ENCODE assay signal across 7 cellular contexts in genomic region chr16:89453662-89454321, GRCh38. TPM values are rescaled to one million over a fixed set of nuclear protein-coding genes. Genes with fewer than 3 reads are reported as not detected.
A peak's percentile ranks its signal among the peaks of the same experiment; 100 is the strongest.
DNase-seq lines count a peak whose midpoint lies in the region; ATAC-seq, FAIRE-seq and TF ChIP-seq lines count a peak whose summit lies in the region.

No MANE protein-coding gene starts in this region.

- peaks cover 96% of the 10 kb centered on the region for H3K79me2 ChIP-seq in GM23338 (replicated peaks; ENCODE audit: insufficient read depth)

- peak overlapping the region; percentile 11; the same call in 1 of the 2 replicates for H3K27ac Mint-ChIP-seq in GM23338

- ATAC-seq in GM23338 = peak; percentile 84

- DNase-seq in GM23338 (ENCODE audit: low spot score) = no peak
- peak; percentile 32 for DNase-seq in SK-MEL-5 (ENCODE audit: low read depth, low spot score)
- peak; percentile 45 for DNase-seq in fibroblast of villous mesenchyme (ENCODE audit: low read depth)
- no peak for DNase-seq in foreskin melanocyte
- no peak for DNase-seq in D721Med (ENCODE audit: insufficient read length, low spot score)
- no peak for DNase-seq in HuH-7 (ENCODE audit: low spot score)

- peaks cover 43% of the 10 kb centered on the region for H3K4me1 Mint-ChIP-seq in GM23338

- H3K4me1 ChIP-seq in GM23338 (ENCODE audit: insufficient read depth) = peaks cover 21% of the 10 kb centered on the region
- H3K4me1 ChIP-seq in skeletal muscle tissue (ENCODE audit: control insufficient read depth in 3 of 3, insufficient read depth in 3 of 3, low read length in 3 of 3) = peaks cover 26 to 47% (median 34%) of the 10 kb centered on the region in 3 donors

- H3K27ac ChIP-seq in GM23338 (ENCODE audit: low read depth) (0 out of 2 replicates have a peak overlapping the region, but pooled peaks have one; percentile 32), skeletal muscle tissue (ENCODE audit: low read depth, low read length) (peak overlapping the region; percentile 9)

- no peaks in the 10 kb centered on the region; the same call in 2 of the 3 replicates for H3K9me3 Mint-ChIP-seq in GM23338

- H3K4me3 Mint-ChIP-seq in GM23338 = no peak overlapping the region

- no peak overlapping the region for H3K4me2 ChIP-seq in GM23338

- TF ChIP-seq CTCF in GM23338 (conservative IDR thresholded peaks at IDR 0.05; ENCODE audit: low read depth in 2 of 2) (peak; percentile 34 to 38), fibroblast of villous mesenchyme (IDR thresholded peaks at IDR 0.05; ENCODE audit: insufficient read depth, low read depth, low read length) (peak; percentile 39), D721Med (IDR thresholded peaks at IDR 0.05; ENCODE audit: insufficient read depth, missing control alignments) (no peak)

- no peak overlapping the region for H3K9ac ChIP-seq in skeletal muscle tissue (ENCODE audit: low read depth in 1 of 3, low read length in 3 of 3)

- H3K4me3 ChIP-seq in GM23338 (no peak overlapping the region), fibroblast of villous mesenchyme (ENCODE audit: low read depth, low read length) (no peak overlapping the region), skeletal muscle tissue (ENCODE audit: low read length in 3 of 3) (no peak overlapping the region)

- no peaks in the 10 kb centered on the region for H3K9me2 ChIP-seq in GM23338 (ENCODE audit: insufficient read depth)

- H3F3A ChIP-seq in GM23338 (replicated peaks; ENCODE audit: low read depth) = peaks cover 23% of the 10 kb centered on the region

- H2AFZ ChIP-seq in GM23338 = no peak overlapping the region

- H4K20me1 ChIP-seq in GM23338 (replicated peaks; ENCODE audit: insufficient read depth) = peaks cover 86% of the 10 kb centered on the region

- no peaks in the 10 kb centered on the region for H3K9me3 ChIP-seq in skeletal muscle tissue (ENCODE audit: control insufficient read depth in 3 of 3, low read length in 3 of 3)

- FAIRE-seq in D721Med (lab: Jason Lieb, UNC) = no peak

- H3K27me3 Mint-ChIP-seq in GM23338 (ENCODE audit: insufficient read depth, low read depth, poor library complexity) = peaks cover 5% of the 10 kb centered on the region

- H3K36me3 ChIP-seq in GM23338 (ENCODE audit: insufficient read depth) (no peaks in the 10 kb centered on the region), skeletal muscle tissue (ENCODE audit: control insufficient read depth in 3 of 3, insufficient read depth in 3 of 3, low read length in 3 of 3) (no peaks in the 10 kb centered on the region)

- in situ Hi-C loops in SK-MEL-5 (cut with HindIII; ENCODE audit: low pct_unique_long_range_greater_than_20kb, low sequenced_read_pairs) = no loop called here

- H3K36me3 Mint-ChIP-seq in GM23338 (ENCODE audit: low read depth) = peaks cover 22% of the 10 kb centered on the region

- H3K27me3 ChIP-seq in GM23338 (ENCODE audit: insufficient read depth) (no peaks in the 10 kb centered on the region), skeletal muscle tissue (ENCODE audit: control insufficient read depth in 3 of 3, insufficient read depth in 3 of 3, low read length in 3 of 3) (no peaks in the 10 kb centered on the region)

TF ChIP-seq in GM23338, 12 proteins besides CTCF, POLR2A, EP300 and RAD21 (continues in another document):
- TF ChIP-seq NANOG (IDR thresholded peaks at IDR 0.05; ENCODE audit: borderline replicate concordance) = no peak
- TF ChIP-seq JUNB (IDR thresholded peaks at IDR 0.05; ENCODE audit: unreplicated experiment) = no peak
- TF ChIP-seq EZH2phosphoT487 (IDR thresholded peaks at IDR 0.05; ENCODE audit: unreplicated experiment) = no peak
- no peak for TF ChIP-seq ZNF331 (CRISPR knock-in tag; IDR thresholded peaks at IDR 0.05; ENCODE audit: low read depth)
- no peak for TF ChIP-seq STAT1 (IDR thresholded peaks at IDR 0.05; ENCODE audit: unreplicated experiment)
- TF ChIP-seq ZNF114 (CRISPR knock-in tag; IDR thresholded peaks at IDR 0.05) = no peak
- no peak for TF ChIP-seq REST (IDR thresholded peaks at IDR 0.05; ENCODE audit: unreplicated experiment)
- TF ChIP-seq CREB1 (CRISPR knock-in tag; IDR thresholded peaks at IDR 0.05; ENCODE audit: low read depth) = no peak
- no peak for TF ChIP-seq ETS1 (IDR thresholded peaks at IDR 0.05)

RNA-seq across cellular contexts. Expression of gene ANKRD11, which starts 36.6 kb away (rescaled TPM):
- total RNA-seq in GM23338 (2014; rRNA removed; shearing (Covaris generic)) = 114 and 159 TPM in 2 replicates
- polyA plus RNA-seq in GM23338 (2016; fragmentation: Nextera tagmentation; extraction: Ambion mirVana) = 130 and 140 TPM in 2 replicates
- 47.0 and 54.2 TPM in 2 replicates for total RNA-seq in SK-MEL-5 (2014; rRNA removed; shearing (Covaris generic))
- polyA plus RNA-seq in SK-MEL-5 (2015; cell fraction: cytosol; rRNA removed) = 165 and 194 TPM in 2 replicates
- polyA plus RNA-seq in SK-MEL-5 (2015; cell fraction: nucleus; rRNA removed) = 144 and 168 TPM in 2 replicates
- 69.5 and 82.5 TPM in 2 replicates for total RNA-seq in fibroblast of villous mesenchyme
- 21.4 TPM for total RNA-seq in skeletal muscle tissue

RNA-seq across cellular contexts. Expression of gene SPG7, which starts 54.4 kb away (rescaled TPM):
- total RNA-seq in GM23338 (2014; rRNA removed; shearing (Covaris generic)) = 267 and 326 TPM in 2 replicates
- 69.4 and 77.1 TPM in 2 replicates for polyA plus RNA-seq in GM23338 (2016; fragmentation: Nextera tagmentation; extraction: Ambion mirVana)
- total RNA-seq in SK-MEL-5 (2014; rRNA removed; shearing (Covaris generic)) = 52.6 and 53.9 TPM in 2 replicates
- 45.5 and 47.1 TPM in 2 replicates for polyA plus RNA-seq in SK-MEL-5 (2015; cell fraction: cytosol; rRNA removed)
- 423 and 500 TPM in 2 replicates for polyA plus RNA-seq in SK-MEL-5 (2015; cell fraction: nucleus; rRNA removed)
- total RNA-seq in fibroblast of villous mesenchyme (91.8 and 108 TPM in 2 replicates), skeletal muscle tissue (83.0 TPM)

Comparison
In these comparisons a context has a peak if more than half of its experiments do, and no peak if none do; other contexts are left out.
1. DNase-seq: peak in SK-MEL-5 (single experiment) and fibroblast of villous mesenchyme (single experiment); none in GM23338 (single experiment), foreskin melanocyte (single experiment), D721Med (single experiment) and HuH-7 (single experiment).